ENCODE assay signal across 8 cellular contexts in the genomic region with DNA sequence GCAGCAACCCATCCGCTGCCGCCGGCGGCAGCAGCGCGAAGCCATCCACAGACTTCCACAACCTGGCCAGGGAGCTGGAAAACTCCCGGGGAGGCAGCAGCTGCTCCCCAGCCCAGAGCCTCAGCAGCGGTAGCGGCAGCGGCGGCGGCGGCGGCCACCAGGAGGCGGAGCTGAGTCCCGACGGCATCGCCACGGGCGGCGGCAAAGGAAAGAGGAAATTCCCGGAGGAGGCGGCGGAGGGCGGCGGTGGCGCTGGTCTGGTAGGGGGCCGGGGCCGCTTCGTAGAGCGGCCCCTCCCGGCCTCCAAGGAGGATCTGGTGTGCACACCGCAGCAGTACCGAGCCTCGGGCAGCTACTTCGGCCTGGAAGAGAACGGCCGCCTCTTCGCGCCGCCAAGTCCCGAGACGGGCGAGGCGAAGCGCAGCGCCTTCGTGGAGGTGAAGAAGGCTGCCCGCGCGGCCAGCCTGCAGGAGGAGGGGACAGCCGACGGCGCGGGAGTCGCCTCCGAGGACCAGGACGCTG. TPM values are rescaled to one million over a fixed set of nuclear protein-coding genes. Genes with fewer than 3 reads are reported as not detected.
A peak's percentile ranks its signal among the peaks of the same experiment; 100 is the strongest.
DNase-seq lines count a peak whose midpoint lies in the region; ATAC-seq and TF ChIP-seq lines count a peak whose summit lies in the region.

No MANE protein-coding gene starts in this region.

- DNase-seq in CD1c-positive myeloid dendritic cell (ENCODE audit: extremely low spot score) (peak; percentile 86), SKM-1 (lab: John Stamatoyannopoulos, UW; ENCODE audit: unreplicated experiment) (peak; percentile 85), heart left ventricle (peak; percentile 82 to 94 (median 86)), posterior vena cava (ENCODE audit: low spot score) (peak; percentile 96), uterus (peak; percentile 85 to 91)

- TF ChIP-seq POLR2A in heart left ventricle (IDR thresholded peaks at IDR 0.05) (no peak), uterus (IDR thresholded peaks at IDR 0.05) (peak in 1 of 2 donors; percentile 28)

- H3K27ac ChIP-seq in heart left ventricle, result peak overlapping the region in 11 of 12 donors; percentile 10 to 91 (median 57)
- peak overlapping the region; percentile 94 for H3K27ac ChIP-seq in uterus

- H3K9me3 Mint-ChIP-seq in activated naive CD8-positive, alpha-beta T cell (ENCODE audit: low read depth), result no peaks in the 10 kb centered on the region

- H3K4me3 ChIP-seq in heart left ventricle, result peak overlapping the region; percentile 42 to 69 (median 62)
- peak overlapping the region; percentile 61 to 63 for H3K4me3 ChIP-seq in uterus

- intact Hi-C loops in heart left ventricle (cut with DNase I), result loop anchor here in 2 of 10 donors (5.0 kb wide), 2 partner anchors 130 to 1255 kb away; partner anchors contain the start of gene ANTXR2 (in 1 of the 2)
- intact Hi-C loops in posterior vena cava (cut with DNase I), result loop anchor here in 1 of 2 donors (10.0 kb wide), 1 partner anchor 1247 kb away; no protein-coding TSS in a partner anchor
- intact Hi-C loops in uterus (cut with DNase I; ENCODE audit: low total_unique reads), result no loop called here

- H3K4me3 Mint-ChIP-seq in activated naive CD8-positive, alpha-beta T cell, result peak overlapping the region; percentile 78

- H3K36me3 Mint-ChIP-seq in activated naive CD8-positive, alpha-beta T cell, result no peaks in the 10 kb centered on the region

- peak; percentile 65 for ATAC-seq in GM19438 (IDR thresholded peaks at IDR 0.05; ENCODE audit: low read depth, unreplicated experiment)
- ATAC-seq in HG03520 (IDR thresholded peaks at IDR 0.05; ENCODE audit: unreplicated experiment), result peak; percentile 55
- ATAC-seq in heart left ventricle, result peak; percentile 62 to 90 (median 84)

- peak; percentile 69 to 92 (median 84) for TF ChIP-seq CTCF in heart left ventricle (IDR thresholded peaks at IDR 0.05)
- TF ChIP-seq CTCF in uterus (IDR thresholded peaks at IDR 0.05), result peak; percentile 70 to 96 (median 87)

- H3K9me3 ChIP-seq in heart left ventricle (no peaks in the 10 kb centered on the region), uterus (no peaks in the 10 kb centered on the region)

- peak overlapping the region; percentile 30 for H3K27ac Mint-ChIP-seq in activated naive CD8-positive, alpha-beta T cell

- peaks cover 0 to 33% (median 10%) of the 10 kb centered on the region in 12 donors for H3K4me1 ChIP-seq in heart left ventricle
- H3K4me1 ChIP-seq in uterus, result no peaks in the 10 kb centered on the region

- H3K4me1 Mint-ChIP-seq in activated naive CD8-positive, alpha-beta T cell (ENCODE audit: low read depth), result peaks cover 23% of the 10 kb centered on the region

- H3K27me3 ChIP-seq in heart left ventricle (peaks cover 0 to 60% (median 38%) of the 10 kb centered on the region in 9 donors), uterus (no peaks in the 10 kb centered on the region)

- H3K36me3 ChIP-seq in heart left ventricle, result no peaks in the 10 kb centered on the region
- no peaks in the 10 kb centered on the region for H3K36me3 ChIP-seq in uterus

- WGBS in heart left ventricle, 4 donors, result 1 to 4% (median 1%) methylated on average over 36 to 58 of the region's 58 CpGs

- H3K27me3 Mint-ChIP-seq in activated naive CD8-positive, alpha-beta T cell, result peaks cover 8% of the 10 kb centered on the region

RNA-seq across cellular contexts. Expression of gene PRDM8, which starts 4.9 kb away (rescaled TPM):
- total RNA-seq in heart left ventricle (1 to 10 TPM in 4 of 9 donors, under 1 TPM in 5; 0.39 to 1.9 (median 0.84) TPM), posterior vena cava (1 to 10 TPM; 4.8 to 5.3 TPM), uterus (10 to 100 TPM in 3 of 4 donors, 1 to 10 TPM in 1; 4.5 to 13.1 (median 12.6) TPM)
- under 1 TPM; 0.26 to 0.76 TPM for polyA plus RNA-seq in heart left ventricle

Comparison
In these comparisons a context has a peak if more than half of its experiments do, and no peak if none do; other contexts are left out.
1. Peak in every context shown above with its lines: DNase-seq, ATAC-seq, H3K4me3 ChIP-seq and H3K27ac ChIP-seq.